5 cellular contexts compared by ENCODE assay signal in genomic region chr18:61683856-61684255, GRCh38.
"Had no signal": no experiment of that assay in that cellular context is flagged by ENCODE, and none has a peak within 500 bp of the region (broad histone marks: within the 10 kb centered on the region; RNA-seq: fewer than 3 reads in every experiment).

No MANE protein-coding gene starts in this region.

- H3K36me3 ChIP-seq: HAP-1 had no signal

- DNase-seq: GOT3, H7, HFFc6 had no signal

- H3K27ac ChIP-seq: HL-60 had no signal

- H3K4me1 ChIP-seq: HAP-1 had no signal

- H3K4me3 ChIP-seq: HAP-1 had no signal
